In genomic region chr20:13382786-13383185, GRCh38 we compare ENCODE assay signal across 23 cellular contexts.
"Had no signal": no experiment of that assay in that cellular context is flagged by ENCODE, and none has a peak within 500 bp of the region (broad histone marks: within the 10 kb centered on the region; RNA-seq: fewer than 3 reads in every experiment).

No MANE protein-coding gene starts in this region.

- H3K9ac ChIP-seq: KMS-11 had no signal

- H3K27me3 ChIP-seq: SJSA1 had no signal

- H3K27me3 Mint-ChIP-seq: IgD-negative memory B cell had no signal

- ATAC-seq: K562 had no signal

- H3K4me1 Mint-ChIP-seq: IgD-negative memory B cell had no signal

- DNase-seq: MV-4-11, NCI-H1048, NCI-H1105, NCI-H1417, NCI-H1436 treated with DMSO at 0.1 percent for 48 hours, NCI-H1694, NCI-H187 treated with DMSO at 0.1 percent for 48 hours, NCI-H2029 treated with DMSO at 0.1 percent for 48 hours, NCI-H226, NCI-H446, NCI-H510A, NCI-H524 treated with DMSO at 0.1 percent for 48 hours, NCI-H69, NCI-H774, Right ventricle myocardium superior, RPMI8226, SIG-M5 had no signal

- H3K4me3 ChIP-seq: K562, SJSA1, SK-N-MC had no signal

- H3K27ac ChIP-seq: HL-60, KMS-11, SJSA1, SK-N-MC had no signal

- H3K9me3 ChIP-seq: SJSA1 had no signal

- H3K4me1 ChIP-seq: SJSA1 had no signal

- H3K4me2 ChIP-seq: KMS-11 had no signal

- H3K27ac Mint-ChIP-seq: IgD-negative memory B cell had no signal

- H3K4me3 Mint-ChIP-seq: IgD-negative memory B cell had no signal
